ENCODE assay signal across 1 cellular context in genomic region chr2:84980263-84980983, GRCh38.
TF ChIP-seq lines count a peak whose summit lies in the region.

No MANE protein-coding gene starts in this region.

TF ChIP-seq in GM23338, 12 proteins besides CTCF, POLR2A, EP300 and RAD21 (continued from another document):
- TF ChIP-seq ZNF462 (CRISPR knock-in tag; IDR thresholded peaks at IDR 0.05): no peak
